In the genomic region with DNA sequence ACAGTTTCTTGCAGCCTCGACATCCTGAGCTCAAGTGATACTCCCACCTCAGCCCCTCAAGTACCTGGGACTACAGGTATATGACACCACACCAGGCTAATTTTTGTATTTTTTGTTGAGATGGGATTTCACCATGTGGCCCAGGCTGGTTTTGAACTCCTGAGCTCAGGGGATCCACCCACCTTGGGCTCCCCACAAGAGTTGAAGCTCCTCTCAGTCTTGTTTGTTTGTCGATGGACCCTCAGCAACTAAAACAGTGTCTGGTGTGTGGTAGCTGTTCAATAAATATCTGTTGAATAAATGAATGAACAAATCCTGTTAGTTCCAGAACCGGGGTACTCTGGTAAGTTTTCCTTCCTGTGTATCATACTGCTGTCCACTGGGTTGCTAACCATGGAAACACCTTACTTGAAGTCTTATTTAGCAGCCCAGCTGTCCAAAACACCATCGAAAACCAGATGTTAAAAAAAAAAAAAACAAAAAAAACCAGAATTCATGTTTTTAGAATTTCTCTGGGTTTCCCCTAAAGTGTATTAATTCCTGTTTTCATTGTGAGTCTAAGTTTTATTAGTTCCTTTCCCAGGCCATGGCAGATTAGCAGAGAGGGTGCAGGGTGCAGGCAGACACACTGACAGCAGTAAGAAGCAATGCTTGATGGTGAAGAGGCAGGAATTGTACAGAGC, we compare ENCODE assay signal across 12 cellular contexts. TPM values are rescaled to one million over a fixed set of nuclear protein-coding genes. Genes with fewer than 3 reads are reported as not detected.
DNase-seq lines count a peak whose midpoint lies in the region; ATAC-seq, FAIRE-seq and TF ChIP-seq lines count a peak whose summit lies in the region.
"Had no signal": no experiment of that assay in that cellular context is flagged by ENCODE, and none has a peak within 500 bp of the region (broad histone marks: within the 10 kb centered on the region; RNA-seq: fewer than 3 reads in every experiment).

No MANE protein-coding gene starts in this region.

- no peaks in the 10 kb centered on the region for H3K36me3 Mint-ChIP-seq in endothelial cell (ENCODE audit: low read depth, unreplicated experiment)

- ATAC-seq in GM21423 (IDR thresholded peaks at IDR 0.05; ENCODE audit: unreplicated experiment) (peak; percentile 58), HG03196 (IDR thresholded peaks at IDR 0.05; ENCODE audit: unreplicated experiment) (peak; percentile 42), GM21381 (IDR thresholded peaks at IDR 0.05; ENCODE audit: unreplicated experiment) (no peak)

- H3K27me3 Mint-ChIP-seq in endothelial cell (ENCODE audit: unreplicated experiment), result peaks cover 3% of the 10 kb centered on the region

- DNase-seq in GM18507 (ENCODE audit: extremely low spot score, insufficient read length, low read depth) (no peak), endothelial cell (ENCODE audit: low spot score) (no peak), GM19240 (ENCODE audit: insufficient read length, low spot score) (no peak), NCI-H2107 treated with DMSO at 0.1 percent for 48 hours (lab: John Stamatoyannopoulos, UW; ENCODE audit: unreplicated experiment) (no peak), NCI-H82 (lab: John Stamatoyannopoulos, UW) (no peak)
- DNase-seq: activated CD4-positive, alpha-beta T cell treated with anti-CD3 and anti-CD28 coated beads, Interleukin-2, amount 10 ng/mL, durations not matched to agents 24 days and 14 days; erythroblast; nucleus accumbens; SJCRH30 had no signal

- FAIRE-seq in GM18507 (lab: Jason Lieb, UNC), result peak; percentile 77

- H3K4me1 Mint-ChIP-seq in endothelial cell (ENCODE audit: unreplicated experiment), result peaks cover 16% of the 10 kb centered on the region

- no peaks in the 10 kb centered on the region for H3K9me3 Mint-ChIP-seq in endothelial cell (ENCODE audit: unreplicated experiment)
- H3K9me3 Mint-ChIP-seq: activated CD4-positive, alpha-beta T cell treated with anti-CD3 and anti-CD28 coated beads, Interleukin-2, amount 10 ng/mL, durations not matched to agents 24 days and 14 days had no signal

- no peak for TF ChIP-seq CTCF in endothelial cell (IDR thresholded peaks at IDR 0.05; ENCODE audit: unreplicated experiment)

- peak overlapping the region; percentile 81 for H3K27ac Mint-ChIP-seq in endothelial cell (ENCODE audit: unreplicated experiment)
- H3K27ac Mint-ChIP-seq: activated CD4-positive, alpha-beta T cell treated with anti-CD3 and anti-CD28 coated beads, Interleukin-2, amount 10 ng/mL, durations not matched to agents 24 days and 14 days had no signal

- H3K4me3 Mint-ChIP-seq in endothelial cell (ENCODE audit: unreplicated experiment), result no peak overlapping the region
- H3K4me3 Mint-ChIP-seq: activated CD4-positive, alpha-beta T cell treated with anti-CD3 and anti-CD28 coated beads, Interleukin-2, amount 10 ng/mL, durations not matched to agents 24 days and 14 days had no signal

RNA-seq across cellular contexts. Expression of gene EZR, which starts 7.8 kb away (rescaled TPM):
- total RNA-seq in endothelial cell (ENCODE audit: unreplicated experiment), result 125 TPM
